In genomic region chr3:114609952-114610351, GRCh38 we compare ENCODE assay signal across 22 cellular contexts.
DNase-seq lines count a peak whose midpoint lies in the region; ATAC-seq, FAIRE-seq and TF ChIP-seq lines count a peak whose summit lies in the region.
"Had no signal": no experiment of that assay in that cellular context is flagged by ENCODE, and none has a peak within 500 bp of the region (broad histone marks: within the 10 kb centered on the region; RNA-seq: fewer than 3 reads in every experiment).

No MANE protein-coding gene starts in this region.

- H3K9me3 Mint-ChIP-seq in endodermal cell (no peaks in the 10 kb centered on the region), type B pancreatic cell (peaks cover 5% of the 10 kb centered on the region)
- H3K9me3 Mint-ChIP-seq: CD8-positive, alpha-beta T cell; H9 had no signal

- TF ChIP-seq CTCF in heart left ventricle (IDR thresholded peaks at IDR 0.05), result no peak
- no peak for TF ChIP-seq CTCF in right atrium auricular region (IDR thresholded peaks at IDR 0.05)
- TF ChIP-seq CTCF in endodermal cell (conservative IDR thresholded peaks at IDR 0.05), result no peak
- TF ChIP-seq CTCF in neural cell (IDR thresholded peaks at IDR 0.05; ENCODE audit: poor library complexity, severe bottlenecking), result no peak
- no peak for TF ChIP-seq CTCF in type B pancreatic cell (conservative IDR thresholded peaks at IDR 0.05)
- TF ChIP-seq CTCF in mammary epithelial cell (conservative IDR thresholded peaks at IDR 0.05 in 1 of 2, IDR thresholded peaks at IDR 0.05 in 1 of 2; ENCODE audit: extremely low read depth in 1 of 2, insufficient read depth in 1 of 2, low read depth in 1 of 2, low read length in 2 of 2), result no peak

- H3K9me3 ChIP-seq in heart left ventricle, result no peaks in the 10 kb centered on the region
- no peaks in the 10 kb centered on the region for H3K9me3 ChIP-seq in right atrium auricular region
- H3K9me3 ChIP-seq in endodermal cell (ENCODE audit: control insufficient read depth, low read length), result no peaks in the 10 kb centered on the region
- no peaks in the 10 kb centered on the region for H3K9me3 ChIP-seq in neural cell (ENCODE audit: low read length)
- no peaks in the 10 kb centered on the region for H3K9me3 ChIP-seq in mammary epithelial cell (replicated peaks; ENCODE audit: insufficient read depth, low read length)
- H3K9me3 ChIP-seq in small intestine (ENCODE audit: control insufficient read depth, low read depth), result no peaks in the 10 kb centered on the region

- no peak overlapping the region for H2AFZ ChIP-seq in neural cell (ENCODE audit: low read depth, low read length)
- no peak overlapping the region for H2AFZ ChIP-seq in mammary epithelial cell (ENCODE audit: low read depth, low read length)

- no peaks in the 10 kb centered on the region for H3K9me2 ChIP-seq in neural cell (ENCODE audit: insufficient read depth, low read length)

- H3K4me2 ChIP-seq in neural cell (ENCODE audit: low read length) (no peak overlapping the region), mammary epithelial cell (ENCODE audit: insufficient read depth, low read depth, low read length) (no peak overlapping the region)

- H3K9ac ChIP-seq in endodermal cell (ENCODE audit: extremely low read depth, low read length, poor library complexity, severe bottlenecking) (no peak overlapping the region), neural cell (ENCODE audit: low read length) (peak overlapping the region; percentile 10), mammary epithelial cell (ENCODE audit: insufficient read depth, low read length) (no peak overlapping the region)

- H3K27me3 Mint-ChIP-seq in endodermal cell (ENCODE audit: insufficient read depth) (peaks cover 12% of the 10 kb centered on the region), type B pancreatic cell (no peaks in the 10 kb centered on the region)

- TF ChIP-seq POLR2A in heart left ventricle (IDR thresholded peaks at IDR 0.05), result no peak

- WGBS in heart left ventricle, 4 donors, result 49 to 66% (median 59%) methylated on average over 2 of the region's 2 CpGs
- WGBS in endodermal cell (ENCODE audit: insufficient coverage in 1 of 2, insufficient read length in 1 of 2), 2 experiments, result 88 to 93% methylated on average over 2 of the region's 2 CpGs
- WGBS in mammary epithelial cell (ENCODE audit: low coverage, missing lambda C conversion rate), result 100% methylated on average over 2 of the region's 2 CpGs
- WGBS in small intestine, 3 donors, result 89 to 100% (median 94%) methylated on average over 2 of the region's 2 CpGs

- peak overlapping the region in 3 of 12 donors; percentile 12 to 26 (median 25) for H3K27ac ChIP-seq in heart left ventricle
- H3K27ac ChIP-seq in right atrium auricular region, result no peak overlapping the region
- H3K27ac ChIP-seq in endodermal cell (ENCODE audit: low read depth, low read length), result no peak overlapping the region
- H3K27ac ChIP-seq in neural cell (ENCODE audit: low read length), result peak overlapping the region; percentile 21
- no peak overlapping the region for H3K27ac ChIP-seq in mammary epithelial cell (ENCODE audit: insufficient read depth, low read depth, low read length)
- H3K27ac ChIP-seq in small intestine (ENCODE audit: low read depth in 1 of 2, low read length in 1 of 2), result no peak overlapping the region

- H4K20me1 ChIP-seq in neural cell (ENCODE audit: insufficient read depth), result no peaks in the 10 kb centered on the region
- H4K20me1 ChIP-seq in mammary epithelial cell (ENCODE audit: insufficient read depth, low read length), result no peaks in the 10 kb centered on the region

- no peak for TF ChIP-seq RAD21 in neural cell (conservative IDR thresholded peaks at IDR 0.05)

- peaks cover 12% of the 10 kb centered on the region for H3K4me1 Mint-ChIP-seq in endodermal cell
- H3K4me1 Mint-ChIP-seq in type B pancreatic cell (ENCODE audit: unreplicated experiment), result peaks cover 10% of the 10 kb centered on the region
- H3K4me1 Mint-ChIP-seq: H9 had no signal

- H3K4me3 ChIP-seq in heart left ventricle (no peak overlapping the region), right atrium auricular region (no peak overlapping the region), endodermal cell (ENCODE audit: low read length) (no peak overlapping the region), neural cell (ENCODE audit: low read length) (peak overlapping the region; percentile 10), mammary epithelial cell (replicated peaks in 1 of 3; ENCODE audit: insufficient read depth in 1 of 3, low read depth in 2 of 3, low read length in 3 of 3) (no peak overlapping the region), small intestine (ENCODE audit: low read depth in 1 of 2, low read length in 2 of 2) (no peak overlapping the region)

- H3K36me3 ChIP-seq in heart left ventricle, result no peaks in the 10 kb centered on the region
- no peaks in the 10 kb centered on the region for H3K36me3 ChIP-seq in right atrium auricular region
- no peaks in the 10 kb centered on the region for H3K36me3 ChIP-seq in endodermal cell (ENCODE audit: control insufficient read depth, insufficient read depth, low read length)
- H3K36me3 ChIP-seq in neural cell (ENCODE audit: insufficient read depth, low read length), result no peaks in the 10 kb centered on the region
- no peaks in the 10 kb centered on the region for H3K36me3 ChIP-seq in mammary epithelial cell (ENCODE audit: insufficient read depth, low read length)
- H3K36me3 ChIP-seq in small intestine (ENCODE audit: control insufficient read depth in 2 of 2, insufficient read depth in 2 of 2, low read length in 2 of 2), result no peaks in the 10 kb centered on the region

- intact Hi-C loops in heart left ventricle (cut with DNase I), result loop anchor here in 1 of 10 donors (10.0 kb wide), 1 partner anchor 225 kb away; no protein-coding TSS in a partner anchor
- intact Hi-C loops in mammary epithelial cell (cut with micrococcal nuclease), result no loop called here

- no peak for TF ChIP-seq EP300 in neural cell (conservative IDR thresholded peaks at IDR 0.05; ENCODE audit: poor library complexity, severe bottlenecking)

- H3K27me3 ChIP-seq in heart left ventricle (no peaks in the 10 kb centered on the region), right atrium auricular region (no peaks in the 10 kb centered on the region), endodermal cell (ENCODE audit: control insufficient read depth, insufficient read depth, low read length, poor library complexity, severe bottlenecking) (peaks cover 55% of the 10 kb centered on the region), neural cell (ENCODE audit: insufficient read depth, low read depth, low read length) (no peaks in the 10 kb centered on the region), mammary epithelial cell (ENCODE audit: insufficient read depth, low read length) (no peaks in the 10 kb centered on the region), small intestine (ENCODE audit: control insufficient read depth in 2 of 2, insufficient read depth in 2 of 2, low read length in 2 of 2) (no peaks in the 10 kb centered on the region)

- H3F3A ChIP-seq in neural cell (ENCODE audit: insufficient read depth, low read length, poor library complexity, severe bottlenecking), result no peaks in the 10 kb centered on the region

- H3K4me3 Mint-ChIP-seq in endodermal cell (no peak overlapping the region), type B pancreatic cell (no peak overlapping the region)
- H3K4me3 Mint-ChIP-seq: CD8-positive, alpha-beta T cell; H9 had no signal

- H3K79me2 ChIP-seq in neural cell (replicated peaks; ENCODE audit: insufficient read depth, low read length) (no peaks in the 10 kb centered on the region), mammary epithelial cell (ENCODE audit: insufficient read depth, low read length) (no peaks in the 10 kb centered on the region)

- H3K4me1 ChIP-seq in heart left ventricle (peaks cover 0 to 35% (median 20%) of the 10 kb centered on the region in 12 donors), right atrium auricular region (peaks cover 0 to 32% of the 10 kb centered on the region in 2 donors), endodermal cell (ENCODE audit: control insufficient read depth, insufficient read depth, low read length) (peaks cover 5% of the 10 kb centered on the region), mammary epithelial cell (ENCODE audit: insufficient read depth, low read length) (peaks cover 8% of the 10 kb centered on the region), small intestine (ENCODE audit: control insufficient read depth in 2 of 2, insufficient read depth in 1 of 2, low read depth in 1 of 2, low read length in 1 of 2) (peaks cover 0 to 4% of the 10 kb centered on the region in 2 donors)

- H3K27ac Mint-ChIP-seq in endodermal cell, result no peak overlapping the region
- peak overlapping the region; percentile 11 for H3K27ac Mint-ChIP-seq in type B pancreatic cell
- H3K27ac Mint-ChIP-seq: CD8-positive, alpha-beta T cell; H9 had no signal

- FAIRE-seq in small intestine (lab: Jason Lieb, UNC), result no peak
- FAIRE-seq: GM19239, RCC 7860 had no signal

- DNase-seq in heart left ventricle, result no peak
- DNase-seq in right atrium auricular region (ENCODE audit: low spot score), result no peak
- DNase-seq in endodermal cell, result peak; percentile 50
- no peak for DNase-seq in type B pancreatic cell (ENCODE audit: extremely low spot score, unreplicated experiment)
- no peak for DNase-seq in mammary epithelial cell
- no peak for DNase-seq in small intestine
- DNase-seq: AML-193; C1 segment of cervical spinal cord; CD8-positive, alpha-beta T cell; GDM1; H9; Karpas-422; NCI-H1417; NCI-H1694 treated with DMSO at 0.1 percent for 48 hours; NCI-H2081 treated with DMSO at 0.1 percent for 48 hours; NCI-H2171 treated with DMSO at 0.1 percent for 48 hours; NCI-H524 treated with DMSO at 0.1 percent for 48 hours; OCI-M1 had no signal

- dilution Hi-C loops in mammary epithelial cell (cut with HindIII; ENCODE audit: low sequenced_read_pairs), result loop anchor here (5.0 kb wide), 1 partner anchor 98 kb away; no protein-coding TSS in a partner anchor

- no TSS peak for BruUV-seq in mammary epithelial cell (replicated peaks; lab: Mats Ljungman, UMichigan)

- no peaks in the 10 kb centered on the region for H3K36me3 Mint-ChIP-seq in endodermal cell (ENCODE audit: low read depth)
- H3K36me3 Mint-ChIP-seq in type B pancreatic cell, result no peaks in the 10 kb centered on the region

- in situ Hi-C loops in mammary epithelial cell (cut with MboI; ENCODE audit: low sequenced_read_pairs in 2 of 2), result no loop called here

- ATAC-seq in heart left ventricle (peak in 3 of 4 donors; percentile 28 to 52 (median 28)), HG02610 (IDR thresholded peaks at IDR 0.05; ENCODE audit: unreplicated experiment) (no peak)
- ATAC-seq: CD8-positive, alpha-beta T cell had no signal

- CTCF ChIA-PET in mammary epithelial cell (lab: Charles Lee; ENCODE audit: low non-redundant PET), result no interaction called here

TF ChIP-seq in neural cell, 6 proteins besides CTCF, POLR2A, EP300 and RAD21 (continues in another document):
- TF ChIP-seq POLR2AphosphoS5 (IDR thresholded peaks at IDR 0.05), result no peak
- TF ChIP-seq SMC3 (conservative IDR thresholded peaks at IDR 0.05; ENCODE audit: poor library complexity), result no peak
- TF ChIP-seq EZH2 (IDR thresholded peaks at IDR 0.05; ENCODE audit: borderline replicate concordance, insufficient read depth, low read length, poor library complexity, severe bottlenecking), result no peak
- TF ChIP-seq MXI1 (conservative IDR thresholded peaks at IDR 0.05; ENCODE audit: poor library complexity, severe bottlenecking), result no peak
- TF ChIP-seq TAF1 (IDR thresholded peaks at IDR 0.05; ENCODE audit: low read depth), result no peak
